In genomic region chr14:64423987-64424386, GRCh38 we compare ENCODE assay signal across 13 cellular contexts. TPM values are rescaled to one million over a fixed set of nuclear protein-coding genes. Genes with fewer than 3 reads are reported as not detected.
A peak's percentile ranks its signal among the peaks of the same experiment; 100 is the strongest.
DNase-seq lines count a peak whose midpoint lies in the region; ATAC-seq, FAIRE-seq and TF ChIP-seq lines count a peak whose summit lies in the region.
"Had no signal": no experiment of that assay in that cellular context is flagged by ENCODE, and none has a peak within 500 bp of the region (broad histone marks: within the 10 kb centered on the region; RNA-seq: fewer than 3 reads in every experiment).

No MANE protein-coding gene starts in this region.

- no peaks in the 10 kb centered on the region for H3K27me3 ChIP-seq in astrocyte (ENCODE audit: insufficient read depth, low read length)
- H3K27me3 ChIP-seq in foreskin keratinocyte = no peaks in the 10 kb centered on the region
- H3K27me3 ChIP-seq in CD4-positive, alpha-beta memory T cell (ENCODE audit: insufficient read depth, low read length) = no peaks in the 10 kb centered on the region
- H3K27me3 ChIP-seq: upper lobe of left lung had no signal

- FAIRE-seq in astrocyte (lab: Jason Lieb, UNC) (no peak), frontal cortex (lab: Jason Lieb, UNC) (no peak)

- H3K4me3 Mint-ChIP-seq in astrocyte (ENCODE audit: unreplicated experiment) = no peak overlapping the region
- H3K4me3 Mint-ChIP-seq in CD4-positive, alpha-beta memory T cell = no peak overlapping the region

- peak overlapping the region; percentile 55 for H3K4me2 ChIP-seq in astrocyte (ENCODE audit: low read length)

- ATAC-seq in foreskin keratinocyte = peak; percentile 51
- no peak for ATAC-seq in GM21367 (IDR thresholded peaks at IDR 0.05; ENCODE audit: unreplicated experiment)

- H4K20me1 ChIP-seq in astrocyte (ENCODE audit: insufficient read depth, low read length) = no peaks in the 10 kb centered on the region

- CTCF ChIA-PET in CD4-positive, alpha-beta memory T cell (lab: Charles Lee; ENCODE audit: partially characterized antibody) = interaction anchor here (1.8 to 6.9 kb wide), 2 partner anchors 7 to 54 kb away, joined by 4 to 55 read pairs; no protein-coding TSS in a partner anchor

- DNase-seq in AG08395 (ENCODE audit: low spot score) (peak; percentile 9), HT1080 (ENCODE audit: low read depth) (peak; percentile 67), astrocyte (ENCODE audit: low read depth) (peak; percentile 78), foreskin keratinocyte (peak in 1 of 2 donors; percentile 39), iPS-NIHi7 (ENCODE audit: extremely low spot score) (no peak), frontal cortex (ENCODE audit: low spot score in 2 of 2) (no peak)
- DNase-seq in CD4-positive, alpha-beta memory T cell = no peak
- DNase-seq: aorta; DMS153; effector memory CD4-positive, alpha-beta T cell; upper lobe of left lung had no signal

- H3K9ac ChIP-seq in astrocyte (ENCODE audit: low read length) = peak overlapping the region; percentile 31

- H3K27ac Mint-ChIP-seq in astrocyte (ENCODE audit: unreplicated experiment) = peak overlapping the region; percentile 68
- H3K27ac Mint-ChIP-seq in CD4-positive, alpha-beta memory T cell = peak overlapping the region in 1 of 7 donors; percentile 68

- H3K36me3 ChIP-seq in astrocyte (ENCODE audit: insufficient read depth, low read length) = peaks cover 29% of the 10 kb centered on the region
- peaks cover 30% of the 10 kb centered on the region for H3K36me3 ChIP-seq in CD4-positive, alpha-beta memory T cell (ENCODE audit: insufficient read depth, low read length)

- no peaks in the 10 kb centered on the region for H3K9me3 Mint-ChIP-seq in astrocyte (ENCODE audit: unreplicated experiment)
- H3K9me3 Mint-ChIP-seq in CD4-positive, alpha-beta memory T cell = no peaks in the 10 kb centered on the region

- no peak overlapping the region for H3K4me3 ChIP-seq in astrocyte (ENCODE audit: insufficient read depth, low read depth, low read length)
- H3K4me3 ChIP-seq in CD4-positive, alpha-beta memory T cell (ENCODE audit: low read length in 2 of 2) = no peak overlapping the region
- H3K4me3 ChIP-seq: SK-N-MC, upper lobe of left lung had no signal

- POLR2A ChIA-PET in CD4-positive, alpha-beta memory T cell (lab: Charles Lee; ENCODE audit: partially characterized antibody) = interaction anchor here (1.1 to 1.7 kb wide), 2 partner anchors 36 to 79 kb away, joined by 3 read pairs; partner anchors contain the start of genes MTHFD1 and ZBTB25

- H3K27me3 Mint-ChIP-seq in astrocyte (ENCODE audit: low read depth, unreplicated experiment) = no peaks in the 10 kb centered on the region
- H3K27me3 Mint-ChIP-seq in CD4-positive, alpha-beta memory T cell = no peaks in the 10 kb centered on the region

- H2AFZ ChIP-seq in astrocyte (ENCODE audit: low read depth, low read length) = peak overlapping the region; percentile 41

- H3K4me1 Mint-ChIP-seq in astrocyte (ENCODE audit: low read depth, unreplicated experiment) = peaks cover 37% of the 10 kb centered on the region
- peaks cover 0 to 4% (median under 1%) of the 10 kb centered on the region in 4 donors for H3K4me1 Mint-ChIP-seq in CD4-positive, alpha-beta memory T cell

- intact Hi-C loops in CD4-positive, alpha-beta memory T cell (cut with micrococcal nuclease) = no loop called here

- peak overlapping the region; percentile 43 for H3K27ac ChIP-seq in astrocyte (ENCODE audit: low read depth, low read length)
- H3K27ac ChIP-seq in foreskin keratinocyte = no peak overlapping the region
- no peak overlapping the region for H3K27ac ChIP-seq in CD4-positive, alpha-beta memory T cell (ENCODE audit: low read depth, low read length)
- H3K27ac ChIP-seq: SK-N-MC, upper lobe of left lung had no signal

- peaks cover 26% of the 10 kb centered on the region for H3K4me1 ChIP-seq in astrocyte (ENCODE audit: insufficient read depth, low read length)
- H3K4me1 ChIP-seq in foreskin keratinocyte = no peaks in the 10 kb centered on the region
- no peaks in the 10 kb centered on the region for H3K4me1 ChIP-seq in CD4-positive, alpha-beta memory T cell (ENCODE audit: insufficient read depth, low read length)
- H3K4me1 ChIP-seq: upper lobe of left lung had no signal

- H3K9me3 ChIP-seq in astrocyte (ENCODE audit: insufficient read depth, low read depth, low read length) = no peaks in the 10 kb centered on the region
- H3K9me3 ChIP-seq in CD4-positive, alpha-beta memory T cell (ENCODE audit: control insufficient read depth in 1 of 2, low read length in 2 of 2) = no peaks in the 10 kb centered on the region
- H3K9me3 ChIP-seq: upper lobe of left lung had no signal

- no peak for TF ChIP-seq CTCF in astrocyte (IDR thresholded peaks at IDR 0.05; ENCODE audit: insufficient read depth, low read depth, low read length)
- no peak for TF ChIP-seq CTCF in foreskin keratinocyte (conservative IDR thresholded peaks at IDR 0.05)

- H3K79me2 ChIP-seq in astrocyte (ENCODE audit: insufficient read depth, low read length) = no peaks in the 10 kb centered on the region

- H3K36me3 Mint-ChIP-seq in astrocyte (ENCODE audit: low read depth, unreplicated experiment) = peaks cover 23% of the 10 kb centered on the region
- peaks cover 42 to 60% of the 10 kb centered on the region in 2 donors for H3K36me3 Mint-ChIP-seq in CD4-positive, alpha-beta memory T cell

RNA-seq across cellular contexts. Expression of gene MTHFD1, which starts 35.8 kb away (rescaled TPM):
- total RNA-seq in HT1080 (2014; rRNA removed; shearing (Covaris generic)) = 61.7 and 74.4 TPM in 2 replicates
- polyA plus RNA-seq in HT1080 (2015; cell fraction: cytosol; rRNA removed) = 66.6 and 70.3 TPM in 2 replicates
- polyA plus RNA-seq in HT1080 (2015; cell fraction: nucleus; rRNA removed) = 142 and 147 TPM in 2 replicates
- total RNA-seq in astrocyte = 51.3 and 56.9 TPM in 2 replicates
- 102 and 129 TPM in 2 replicates for total RNA-seq in foreskin keratinocyte
- polyA plus RNA-seq in foreskin keratinocyte = 81.3 and 100 TPM in 2 replicates
- 28.5 TPM for total RNA-seq in frontal cortex
- 10 to 100 TPM; 27.9 to 29.8 TPM for total RNA-seq in CD4-positive, alpha-beta memory T cell
- 10 to 100 TPM; 42.2 to 48.3 TPM for polyA plus RNA-seq in CD4-positive, alpha-beta memory T cell

RNA-seq across cellular contexts. Expression of gene AKAP5, which starts 41.3 kb away (rescaled TPM):
- total RNA-seq in HT1080 (2014; rRNA removed; shearing (Covaris generic)) = 1.1 TPM in 2 replicates
- polyA plus RNA-seq in HT1080 (2015; cell fraction: cytosol; rRNA removed) = 0.35 and 0.44 TPM in 2 replicates
- polyA plus RNA-seq in HT1080 (2015; cell fraction: nucleus; rRNA removed) = 0.23 and 0.34 TPM in 2 replicates
- total RNA-seq in astrocyte (2.9 and 3.1 TPM in 2 replicates), foreskin keratinocyte (0.10 and 0.11 TPM in 2 replicates), frontal cortex (37.5 TPM)
- 0.01 and 0.02 TPM in 2 replicates for polyA plus RNA-seq in foreskin keratinocyte
- under 1 TPM; 0.14 to 0.20 TPM for total RNA-seq in CD4-positive, alpha-beta memory T cell
- polyA plus RNA-seq in CD4-positive, alpha-beta memory T cell = under 1 TPM in 1 of 2 donors, not detected in 1; 0.11 TPM

Comparison
In these comparisons a context has a peak if more than half of its experiments do, and no peak if none do; other contexts are left out.
1. DNase-seq: peak in AG08395 (single experiment), HT1080 (single experiment) and astrocyte (single experiment); none in iPS-NIHi7 (single experiment), frontal cortex (0 of 2) and CD4-positive, alpha-beta memory T cell (0 of 5).